ENCODE assay signal across 16 cellular contexts in the genomic region with DNA sequence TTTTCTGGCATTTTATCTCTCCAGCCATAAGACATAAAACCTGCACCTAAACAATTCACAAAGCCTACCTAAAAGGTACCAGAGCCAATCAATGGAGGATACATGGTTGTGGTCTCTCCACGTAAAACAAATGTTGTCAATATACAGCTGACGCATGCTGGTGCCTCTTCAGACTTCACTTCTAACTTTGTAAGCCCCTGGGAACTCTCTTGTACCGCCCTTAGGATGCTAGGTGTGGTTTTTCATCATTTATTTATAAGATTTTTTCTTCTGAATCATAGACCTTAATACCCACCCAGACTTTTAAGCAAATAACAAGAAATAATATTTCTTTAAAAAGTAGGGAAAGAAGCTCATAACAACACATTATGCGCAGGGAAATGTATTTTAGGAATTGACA. TPM values are rescaled to one million over a fixed set of nuclear protein-coding genes. Genes with fewer than 3 reads are reported as not detected.
DNase-seq lines count a peak whose midpoint lies in the region; ATAC-seq and TF ChIP-seq lines count a peak whose summit lies in the region.
"Had no signal": no experiment of that assay in that cellular context is flagged by ENCODE, and none has a peak within 500 bp of the region (broad histone marks: within the 10 kb centered on the region; RNA-seq: fewer than 3 reads in every experiment).

No MANE protein-coding gene starts in this region.

- no peaks in the 10 kb centered on the region for H3K36me3 Mint-ChIP-seq in activated CD8-positive, alpha-beta T cell treated with anti-CD3 and anti-CD28 coated beads for 36 hours (ENCODE audit: low read depth)
- peaks cover 4% of the 10 kb centered on the region for H3K36me3 Mint-ChIP-seq in activated CD8-positive, alpha-beta T cell treated with anti-CD3 and anti-CD28 coated beads, Interleukin-2, amount 10 ng/mL, durations not matched to agents 7 days and 5 days (ENCODE audit: low read depth)
- no peaks in the 10 kb centered on the region for H3K36me3 Mint-ChIP-seq in activated T-helper 17 cell treated with anti-CD3 and anti-CD28 coated beads, Interleukin-2, amount 50 U/mL, for 72 hours (ENCODE audit: low read depth)
- H3K36me3 Mint-ChIP-seq in stimulated activated effector memory CD8-positive, alpha-beta T cell treated with anti-CD3 and anti-CD28 coated beads, Interleukin-12 subunit alpha, Interleukin-12 subunit beta, amount 100 ng/mL, for 72 hours, result no peaks in the 10 kb centered on the region

- POLR2A ChIA-PET in activated CD8-positive, alpha-beta T cell treated with anti-CD3 and anti-CD28 coated beads for 36 hours (lab: Charles Lee), result no interaction called here
- POLR2A ChIA-PET in activated CD8-positive, alpha-beta T cell treated with anti-CD3 and anti-CD28 coated beads, Interleukin-2, amount 10 ng/mL, durations not matched to agents 7 days and 5 days (lab: Charles Lee), result no interaction called here

- H3K4me3 Mint-ChIP-seq in activated CD8-positive, alpha-beta T cell treated with anti-CD3 and anti-CD28 coated beads for 36 hours, result no peak overlapping the region
- H3K4me3 Mint-ChIP-seq in activated CD8-positive, alpha-beta T cell treated with anti-CD3 and anti-CD28 coated beads, Interleukin-2, amount 10 ng/mL, durations not matched to agents 7 days and 5 days, result no peak overlapping the region
- H3K4me3 Mint-ChIP-seq in activated T-helper 17 cell treated with anti-CD3 and anti-CD28 coated beads, Interleukin-2, amount 50 U/mL, for 72 hours, result peak overlapping the region; percentile 18
- H3K4me3 Mint-ChIP-seq in stimulated activated effector memory CD8-positive, alpha-beta T cell treated with anti-CD3 and anti-CD28 coated beads, Interleukin-12 subunit alpha, Interleukin-12 subunit beta, amount 100 ng/mL, for 72 hours, result no peak overlapping the region

- H3K4me1 Mint-ChIP-seq in activated CD8-positive, alpha-beta T cell treated with anti-CD3 and anti-CD28 coated beads for 36 hours (ENCODE audit: low read depth), result peaks cover 39% of the 10 kb centered on the region
- H3K4me1 Mint-ChIP-seq in activated CD8-positive, alpha-beta T cell treated with anti-CD3 and anti-CD28 coated beads, Interleukin-2, amount 10 ng/mL, durations not matched to agents 7 days and 5 days (ENCODE audit: low read depth), result peaks cover 22% of the 10 kb centered on the region
- peaks cover 25% of the 10 kb centered on the region for H3K4me1 Mint-ChIP-seq in activated T-helper 17 cell treated with anti-CD3 and anti-CD28 coated beads, Interleukin-2, amount 50 U/mL, for 72 hours
- peaks cover 35% of the 10 kb centered on the region for H3K4me1 Mint-ChIP-seq in stimulated activated effector memory CD8-positive, alpha-beta T cell treated with anti-CD3 and anti-CD28 coated beads, Interleukin-12 subunit alpha, Interleukin-12 subunit beta, amount 100 ng/mL, for 72 hours

- H3K9me3 Mint-ChIP-seq in activated CD8-positive, alpha-beta T cell treated with anti-CD3 and anti-CD28 coated beads for 36 hours, result no peaks in the 10 kb centered on the region
- H3K9me3 Mint-ChIP-seq in activated CD8-positive, alpha-beta T cell treated with anti-CD3 and anti-CD28 coated beads, Interleukin-2, amount 10 ng/mL, durations not matched to agents 7 days and 5 days (ENCODE audit: insufficient read depth), result no peaks in the 10 kb centered on the region
- no peaks in the 10 kb centered on the region for H3K9me3 Mint-ChIP-seq in activated T-helper 17 cell treated with anti-CD3 and anti-CD28 coated beads, Interleukin-2, amount 50 U/mL, for 72 hours
- H3K9me3 Mint-ChIP-seq in stimulated activated effector memory CD8-positive, alpha-beta T cell treated with anti-CD3 and anti-CD28 coated beads, Interleukin-12 subunit alpha, Interleukin-12 subunit beta, amount 100 ng/mL, for 72 hours, result no peaks in the 10 kb centered on the region

- no peaks in the 10 kb centered on the region for H3K27me3 Mint-ChIP-seq in activated CD8-positive, alpha-beta T cell treated with anti-CD3 and anti-CD28 coated beads for 36 hours
- H3K27me3 Mint-ChIP-seq in activated CD8-positive, alpha-beta T cell treated with anti-CD3 and anti-CD28 coated beads, Interleukin-2, amount 10 ng/mL, durations not matched to agents 7 days and 5 days (ENCODE audit: low read depth), result no peaks in the 10 kb centered on the region
- no peaks in the 10 kb centered on the region for H3K27me3 Mint-ChIP-seq in activated T-helper 17 cell treated with anti-CD3 and anti-CD28 coated beads, Interleukin-2, amount 50 U/mL, for 72 hours

- CTCF ChIA-PET in activated CD8-positive, alpha-beta T cell treated with anti-CD3 and anti-CD28 coated beads for 36 hours (lab: Charles Lee), result interaction anchor here (0.8 to 1.5 kb wide), 3 partner anchors 10 to 66 kb away, joined by 3 to 4 read pairs (median 4); no protein-coding TSS in a partner anchor
- CTCF ChIA-PET in activated CD8-positive, alpha-beta T cell treated with anti-CD3 and anti-CD28 coated beads, Interleukin-2, amount 10 ng/mL, durations not matched to agents 7 days and 5 days (lab: Charles Lee), result interaction anchor here (0.9 to 1.6 kb wide), 3 partner anchors 9 to 207 kb away, joined by 3 read pairs; no protein-coding TSS in a partner anchor

- TF ChIP-seq CTCF in activated CD8-positive, alpha-beta T cell treated with anti-CD3 and anti-CD28 coated beads for 36 hours (IDR thresholded peaks at IDR 0.05), result no peak

- no peak for DNase-seq in activated CD8-positive, alpha-beta T cell treated with anti-CD3 and anti-CD28 coated beads for 36 hours
- no peak for DNase-seq in activated CD8-positive, alpha-beta T cell treated with anti-CD3 and anti-CD28 coated beads, Interleukin-2, amount 10 ng/mL, durations not matched to agents 7 days and 5 days
- peak; percentile 35 for DNase-seq in iris pigment epithelial cell (ENCODE audit: low read depth)
- no peak for DNase-seq in stimulated activated effector memory CD8-positive, alpha-beta T cell treated with anti-CD3 and anti-CD28 coated beads, Interleukin-12 subunit alpha, Interleukin-12 subunit beta, amount 100 ng/mL, for 72 hours (ENCODE audit: low spot score in 2 of 2)
- DNase-seq in DMS79 treated with DMSO at 0.1 percent for 48 hours (lab: John Stamatoyannopoulos, UW), result no peak
- no peak for DNase-seq in NCI-H1436 (lab: John Stamatoyannopoulos, UW)
- DNase-seq: 8988T; activated CD4-positive, alpha-beta T cell treated with anti-CD3 and anti-CD28 coated beads, Interleukin-2, amount 50 U/mL, for 4 hours; activated T-cell treated with anti-CD3 and anti-CD28 coated beads, Interleukin-2, amount 50 U/mL, for 48 hours; esophagus squamous epithelium; NCI-H1694; NCI-H510A treated with DMSO at 0.1 percent for 48 hours; stimulated activated CD4-positive, alpha-beta T cell treated with anti-CD3 and anti-CD28 coated beads, Interleukin-4, amount 100 ng/mL, for 1 hour; testis had no signal

- intact Hi-C loops in activated CD8-positive, alpha-beta T cell treated with anti-CD3 and anti-CD28 coated beads for 36 hours (cut with micrococcal nuclease), result no loop called here

- ATAC-seq in activated CD8-positive, alpha-beta T cell treated with anti-CD3 and anti-CD28 coated beads for 36 hours, result no peak
- no peak for ATAC-seq in activated CD8-positive, alpha-beta T cell treated with anti-CD3 and anti-CD28 coated beads, Interleukin-2, amount 10 ng/mL, durations not matched to agents 7 days and 5 days
- no peak for ATAC-seq in activated T-helper 17 cell treated with anti-CD3 and anti-CD28 coated beads, Interleukin-2, amount 50 U/mL, for 72 hours (replicated peaks)
- ATAC-seq in stimulated activated effector memory CD8-positive, alpha-beta T cell treated with anti-CD3 and anti-CD28 coated beads, Interleukin-12 subunit alpha, Interleukin-12 subunit beta, amount 100 ng/mL, for 72 hours, result no peak
- no peak for ATAC-seq in HG02840 (IDR thresholded peaks at IDR 0.05; ENCODE audit: low FRiP score, unreplicated experiment)

- peak overlapping the region; percentile 3 for H3K27ac Mint-ChIP-seq in activated CD8-positive, alpha-beta T cell treated with anti-CD3 and anti-CD28 coated beads for 36 hours
- no peak overlapping the region for H3K27ac Mint-ChIP-seq in activated CD8-positive, alpha-beta T cell treated with anti-CD3 and anti-CD28 coated beads, Interleukin-2, amount 10 ng/mL, durations not matched to agents 7 days and 5 days
- H3K27ac Mint-ChIP-seq in activated T-helper 17 cell treated with anti-CD3 and anti-CD28 coated beads, Interleukin-2, amount 50 U/mL, for 72 hours, result no peak overlapping the region
- peak overlapping the region; percentile 13 for H3K27ac Mint-ChIP-seq in stimulated activated effector memory CD8-positive, alpha-beta T cell treated with anti-CD3 and anti-CD28 coated beads, Interleukin-12 subunit alpha, Interleukin-12 subunit beta, amount 100 ng/mL, for 72 hours

RNA-seq across cellular contexts. Expression of a gene that starts 33.1 kb away (rescaled TPM):
- 10 to 100 TPM; 11.7 to 12.9 TPM for total RNA-seq in activated CD8-positive, alpha-beta T cell treated with anti-CD3 and anti-CD28 coated beads for 36 hours
- total RNA-seq in activated CD8-positive, alpha-beta T cell treated with anti-CD3 and anti-CD28 coated beads, Interleukin-2, amount 10 ng/mL, durations not matched to agents 7 days and 5 days, result 10 to 100 TPM; 24.3 to 26.7 TPM
- 10 to 100 TPM; 12.5 to 18.3 TPM for total RNA-seq in activated T-helper 17 cell treated with anti-CD3 and anti-CD28 coated beads, Interleukin-2, amount 50 U/mL, for 72 hours

Comparison
In these comparisons a context has a peak if more than half of its experiments do, and no peak if none do; other contexts are left out.
1. H3K27ac Mint-ChIP-seq: peak in activated CD8-positive, alpha-beta T cell treated with anti-CD3 and anti-CD28 coated beads for 36 hours (single experiment) and stimulated activated effector memory CD8-positive, alpha-beta T cell treated with anti-CD3 and anti-CD28 coated beads, Interleukin-12 subunit alpha, Interleukin-12 subunit beta, amount 100 ng/mL, for 72 hours (single experiment); none in activated CD8-positive, alpha-beta T cell treated with anti-CD3 and anti-CD28 coated beads, Interleukin-2, amount 10 ng/mL, durations not matched to agents 7 days and 5 days (single experiment) and activated T-helper 17 cell treated with anti-CD3 and anti-CD28 coated beads, Interleukin-2, amount 50 U/mL, for 72 hours (single experiment).